In the genomic region with DNA sequence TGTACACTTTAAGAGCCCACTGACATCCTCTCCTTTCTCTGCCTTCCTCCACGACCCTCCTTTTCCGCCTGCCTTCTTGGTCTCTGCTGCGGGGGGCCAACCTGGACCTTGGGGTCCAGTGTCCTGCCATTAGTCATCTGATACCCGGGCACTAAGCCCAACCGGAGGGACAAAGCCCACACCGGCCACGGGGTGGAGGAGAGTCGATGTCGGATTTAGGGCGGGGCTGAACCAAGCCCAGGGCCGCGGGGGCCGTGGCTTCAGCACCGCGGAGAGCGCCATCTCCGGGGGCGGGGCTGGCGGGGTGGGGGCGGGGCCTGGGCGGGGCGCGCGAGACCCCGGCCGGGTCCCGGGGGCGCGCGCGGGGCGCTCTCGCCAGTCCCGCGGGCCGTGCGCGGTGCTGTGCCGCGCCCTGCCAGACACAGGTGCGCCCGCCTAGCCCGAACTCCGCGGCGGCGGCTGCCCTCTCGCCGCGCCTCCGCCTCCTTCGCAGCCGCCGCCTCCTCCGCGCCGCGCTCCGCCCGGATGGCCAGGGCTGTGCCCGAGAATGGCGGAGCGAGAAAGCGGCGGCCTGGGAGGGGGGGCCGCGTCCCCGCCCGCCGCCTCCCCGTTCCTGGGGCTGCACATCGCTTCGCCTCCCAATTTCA, we compare ENCODE assay signal across 8 cellular contexts. TPM values are rescaled to one million over a fixed set of nuclear protein-coding genes. Genes with fewer than 3 reads are reported as not detected.
DNase-seq lines count a peak whose midpoint lies in the region; ATAC-seq and TF ChIP-seq lines count a peak whose summit lies in the region.

MAPK8IP1 (plus strand) TSS at position 378 of the 647 bp plus-strand sequence; CDS start at position 548, 170 bp downstream.

- peaks cover 9% of the 10 kb centered on the region; the same call in 1 of the 2 replicates for H3K27me3 ChIP-seq in H7 (ENCODE audit: control insufficient read depth, insufficient read depth, low read length)

- peak within 1 kb of the TSS; percentile 61 for H3K4me3 ChIP-seq in H7 (ENCODE audit: insufficient read depth, low read depth, low read length)
- H3K4me3 ChIP-seq in WI38 (ENCODE audit: low read depth, low read length): peak within 1 kb of the TSS; percentile 54

- DNase-seq in DMS53 (lab: John Stamatoyannopoulos, UW) (peak; percentile 90), H7 (peak; percentile 100), NCI-H1930 (lab: John Stamatoyannopoulos, UW) (peak; percentile 65 to 73), left colon (peak in 1 of 2 donors; percentile 65)
- DNase-seq in central memory CD4-positive, alpha-beta T cell: peak; percentile 41
- DNase-seq in stimulated activated CD4-positive, alpha-beta T cell treated with anti-CD3 and anti-CD28 coated beads, Interleukin-2, amount 100 ng/mL, for 48 hours: peak; percentile 47 to 53

- ATAC-seq in left colon (peak; percentile 87), GM21619 (IDR thresholded peaks at IDR 0.05; ENCODE audit: unreplicated experiment) (no peak)

- TF ChIP-seq CTCF in WI38 (IDR thresholded peaks at IDR 0.05; ENCODE audit: low read depth, low read length): no peak

- H3K36me3 ChIP-seq in H7 (replicated peaks; ENCODE audit: control insufficient read depth, insufficient read depth, low read length): peaks cover 7% of the 10 kb centered on the region

- intact Hi-C loops in left colon (cut with DNase I, micrococcal nuclease): no loop called here

RNA-seq across cellular contexts. Expression of gene MAPK8IP1, which starts in this region (rescaled TPM):
- 10.4 and 15.3 TPM in 2 replicates for total RNA-seq in H7 (2014; rRNA removed; shearing (Covaris generic))
- total RNA-seq in left colon: 1 to 10 TPM; 1.7 to 4.0 TPM
